In genomic region chr12:56101045-56101444, GRCh38 we compare ENCODE assay signal across 16 cellular contexts.
"Had no signal": no experiment of that assay in that cellular context is flagged by ENCODE, and none has a peak within 500 bp of the region (broad histone marks: within the 10 kb centered on the region; RNA-seq: fewer than 3 reads in every experiment).

No MANE protein-coding gene starts in this region.

- H3K27me3 Mint-ChIP-seq: activated CD4-positive, alpha-beta T cell treated with anti-CD3 and anti-CD28 coated beads for 36 hours; stimulated activated naive CD8-positive, alpha-beta T cell treated with anti-CD3 and anti-CD28 coated beads, Interleukin-15, Interleukin-2, amounts not matched to agents 100 ng/mL and 50 ng/mL, for 24 hours had no signal

- ATAC-seq: activated CD4-positive, alpha-beta T cell treated with anti-CD3 and anti-CD28 coated beads for 36 hours; activated CD8-positive, alpha-beta memory T cell treated with anti-CD3 and anti-CD28 coated beads, Interleukin-2, amount 10 ng/mL, durations not matched to agents 7 days and 5 days; gastrocnemius medialis; left lobe of liver; WTC11 had no signal

- H3K4me3 Mint-ChIP-seq: activated CD4-positive, alpha-beta memory T cell treated with anti-CD3 and anti-CD28 coated beads, Interleukin-2, amount 10 ng/mL, durations not matched to agents 7 days and 5 days; activated CD4-positive, alpha-beta T cell treated with anti-CD3 and anti-CD28 coated beads for 36 hours; activated CD8-positive, alpha-beta memory T cell treated with anti-CD3 and anti-CD28 coated beads, Interleukin-2, amount 10 ng/mL, durations not matched to agents 7 days and 5 days; stimulated activated naive CD8-positive, alpha-beta T cell treated with anti-CD3 and anti-CD28 coated beads, Interleukin-15, Interleukin-2, amounts not matched to agents 100 ng/mL and 50 ng/mL, for 24 hours; WTC11 had no signal

- H3K9me3 Mint-ChIP-seq: neural crest cell; stimulated activated naive CD8-positive, alpha-beta T cell treated with anti-CD3 and anti-CD28 coated beads, Interleukin-15, Interleukin-2, amounts not matched to agents 100 ng/mL and 50 ng/mL, for 24 hours; T-helper 1 cell treated with Interleukin-12 subunit alpha and Interleukin-12 subunit beta and Interleukin-4 antibody, amounts not matched to agents 30 μg/mL and 1 μg/mL, for 36 hours; WTC11 had no signal

- H3K27ac Mint-ChIP-seq: stimulated activated naive CD8-positive, alpha-beta T cell treated with anti-CD3 and anti-CD28 coated beads, Interleukin-15, Interleukin-2, amounts not matched to agents 100 ng/mL and 50 ng/mL, for 24 hours; T-helper 1 cell treated with Interleukin-12 subunit alpha and Interleukin-12 subunit beta and Interleukin-4 antibody, amounts not matched to agents 30 μg/mL and 1 μg/mL, for 36 hours; WTC11 had no signal

- DNase-seq: activated CD4-positive, alpha-beta memory T cell treated with anti-CD3 and anti-CD28 coated beads, Interleukin-2, amount 10 ng/mL, durations not matched to agents 7 days and 5 days; activated CD4-positive, alpha-beta T cell treated with anti-CD3 and anti-CD28 coated beads for 36 hours; activated CD8-positive, alpha-beta memory T cell treated with anti-CD3 and anti-CD28 coated beads, Interleukin-2, amount 10 ng/mL, durations not matched to agents 7 days and 5 days; activated gamma-delta T cell; anterior cingulate cortex; central memory CD4-positive, alpha-beta T cell; colonic mucosa; gastrocnemius medialis; head of caudate nucleus; kidney; trophoblast cell had no signal
